In the genomic region with DNA sequence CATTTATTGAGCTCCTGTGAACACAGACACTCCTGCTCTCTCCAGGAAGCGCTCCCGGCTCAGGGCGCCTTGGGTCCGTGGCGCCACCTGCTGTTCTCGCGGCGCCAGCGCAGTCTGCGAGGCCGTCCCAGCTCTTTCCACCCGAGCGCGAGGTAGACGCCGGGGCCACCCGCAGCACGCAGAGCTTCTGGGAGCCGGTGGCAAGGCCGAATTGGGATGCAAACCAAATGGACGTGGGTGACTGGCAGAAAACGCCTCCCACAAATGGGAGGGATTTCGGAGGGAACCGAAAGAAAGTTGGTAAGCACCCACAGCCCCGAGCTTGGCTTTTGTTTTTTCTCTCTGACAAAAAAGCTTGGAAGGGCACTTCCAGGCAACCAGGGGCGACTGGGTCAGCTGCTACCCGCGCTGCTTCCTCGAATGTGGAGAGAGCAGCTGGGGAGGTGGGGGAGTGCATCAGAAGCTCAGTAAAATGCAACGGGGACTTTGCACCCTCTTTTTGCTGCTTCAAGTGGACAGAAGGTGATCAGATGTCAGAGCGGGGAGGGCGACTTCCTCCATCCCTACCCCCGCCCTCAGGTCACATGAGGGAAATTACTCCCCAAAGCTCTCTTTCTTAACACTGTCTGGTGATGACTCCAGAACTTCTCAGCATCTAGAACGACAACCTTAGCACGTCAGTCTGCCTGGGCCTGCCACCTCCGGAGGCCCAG, we compare ENCODE assay signal across 1 cellular context.
TF ChIP-seq lines count a peak whose summit lies in the region.

No MANE protein-coding gene starts in this region.

TF ChIP-seq in SK-N-SH treated with all-trans-retinoic acid at 6 μM for 48 hours, 23 proteins besides CTCF, POLR2A, EP300 and RAD21 (continued from another document):
- TF ChIP-seq ZC3H10 (CRISPR knock-in tag; IDR thresholded peaks at IDR 0.05) (no peak), CSRNP3 (CRISPR knock-in tag; IDR thresholded peaks at IDR 0.05) (no peak)
- TF ChIP-seq, protein P1, sequence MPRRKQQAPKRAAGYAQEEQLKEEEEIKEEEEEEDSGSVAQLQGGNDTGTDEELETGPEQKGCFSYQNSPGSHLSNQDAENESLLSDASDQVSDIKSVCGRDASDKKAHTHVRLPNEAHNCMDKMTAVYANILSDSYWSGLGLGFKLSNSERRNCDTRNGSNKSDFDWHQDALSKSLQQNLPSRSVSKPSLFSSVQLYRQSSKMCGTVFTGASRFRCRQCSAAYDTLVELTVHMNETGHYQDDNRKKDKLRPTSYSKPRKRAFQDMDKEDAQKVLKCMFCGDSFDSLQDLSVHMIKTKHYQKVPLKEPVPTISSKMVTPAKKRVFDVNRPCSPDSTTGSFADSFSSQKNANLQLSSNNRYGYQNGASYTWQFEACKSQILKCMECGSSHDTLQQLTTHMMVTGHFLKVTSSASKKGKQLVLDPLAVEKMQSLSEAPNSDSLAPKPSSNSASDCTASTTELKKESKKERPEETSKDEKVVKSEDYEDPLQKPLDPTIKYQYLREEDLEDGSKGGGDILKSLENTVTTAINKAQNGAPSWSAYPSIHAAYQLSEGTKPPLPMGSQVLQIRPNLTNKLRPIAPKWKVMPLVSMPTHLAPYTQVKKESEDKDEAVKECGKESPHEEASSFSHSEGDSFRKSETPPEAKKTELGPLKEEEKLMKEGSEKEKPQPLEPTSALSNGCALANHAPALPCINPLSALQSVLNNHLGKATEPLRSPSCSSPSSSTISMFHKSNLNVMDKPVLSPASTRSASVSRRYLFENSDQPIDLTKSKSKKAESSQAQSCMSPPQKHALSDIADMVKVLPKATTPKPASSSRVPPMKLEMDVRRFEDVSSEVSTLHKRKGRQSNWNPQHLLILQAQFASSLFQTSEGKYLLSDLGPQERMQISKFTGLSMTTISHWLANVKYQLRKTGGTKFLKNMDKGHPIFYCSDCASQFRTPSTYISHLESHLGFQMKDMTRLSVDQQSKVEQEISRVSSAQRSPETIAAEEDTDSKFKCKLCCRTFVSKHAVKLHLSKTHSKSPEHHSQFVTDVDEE (CRISPR knock-in tag; IDR thresholded peaks at IDR 0.05) = no peak
